In genomic region chr2:177683473-177684069, GRCh38 we compare ENCODE assay signal across 25 cellular contexts.
"Had no signal": no experiment of that assay in that cellular context is flagged by ENCODE, and none has a peak within 500 bp of the region (broad histone marks: within the 10 kb centered on the region; RNA-seq: fewer than 3 reads in every experiment).

No MANE protein-coding gene starts in this region.

- H3K27ac Mint-ChIP-seq: natural killer cell; stimulated activated naive B cell treated with anti-CD40 and anti-IgM and Interleukin-4, amounts not matched to agents 10 μg/mL and 1 μg/mL and 100 μg/mL, for 72 hours had no signal

- H3K9me3 ChIP-seq: left lung, lower lobe of right lung, ovary, right atrium auricular region, stomach, suprapubic skin, thoracic aorta, tibial artery, upper lobe of right lung had no signal

- H3K27me3 Mint-ChIP-seq: naive B cell; progenitor cell of endocrine pancreas; stimulated activated naive B cell treated with anti-CD40 and anti-IgM and Interleukin-4, amounts not matched to agents 10 μg/mL and 1 μg/mL and 100 μg/mL, for 72 hours had no signal

- H3K27ac ChIP-seq: left lung, lower lobe of right lung, ovary, right atrium auricular region, skin epidermis, stomach, suprapubic skin, thoracic aorta, tibial artery, upper lobe of right lung had no signal

- DNase-seq: hippocampal formation; kidney glomerular epithelial cell; left cardiac atrium; left lung; lower lobe of right lung; mammary epithelial cell; naive B cell; natural killer cell; ovary; stimulated activated CD4-positive, alpha-beta T cell treated with anti-CD3 and anti-CD28 coated beads, Interleukin-12 subunit alpha, Interleukin-12 subunit beta, amount 100 ng/mL, for 4 hours; stimulated activated CD4-positive, alpha-beta T cell treated with anti-CD3 and anti-CD28 coated beads, Interleukin-15, amount 100 ng/mL, for 24 hours; stimulated activated CD4-positive, alpha-beta T cell treated with anti-CD3 and anti-CD28 coated beads, Interleukin-2, amount 100 ng/mL, for 24 hours; stimulated activated CD4-positive, alpha-beta T cell treated with anti-CD3 and anti-CD28 coated beads, Interleukin-4, amount 100 ng/mL, for 1 hour; stimulated activated naive B cell treated with anti-CD40 and anti-IgM and Interleukin-4, amounts not matched to agents 10 μg/mL and 1 μg/mL and 100 μg/mL, for 72 hours; stimulated activated naive CD8-positive, alpha-beta T cell treated with anti-CD3 and anti-CD28 coated beads, Interleukin-15, Interleukin-2, amounts not matched to agents 100 U/mL and 50 U/mL, for 24 hours; stomach; tibial artery; trophoblast cell; upper lobe of right lung had no signal

- H3K36me3 ChIP-seq: left lung, lower lobe of right lung, ovary, right atrium auricular region, stomach, suprapubic skin, thoracic aorta, tibial artery, upper lobe of right lung had no signal

- H3K4me3 Mint-ChIP-seq: naive B cell; natural killer cell; stimulated activated naive B cell treated with anti-CD40 and anti-IgM and Interleukin-4, amounts not matched to agents 10 μg/mL and 1 μg/mL and 100 μg/mL, for 72 hours had no signal

- H3K4me1 Mint-ChIP-seq: naive B cell; natural killer cell; stimulated activated naive B cell treated with anti-CD40 and anti-IgM and Interleukin-4, amounts not matched to agents 10 μg/mL and 1 μg/mL and 100 μg/mL, for 72 hours had no signal

- H3K9me3 Mint-ChIP-seq: naive B cell; natural killer cell; stimulated activated naive B cell treated with anti-CD40 and anti-IgM and Interleukin-4, amounts not matched to agents 10 μg/mL and 1 μg/mL and 100 μg/mL, for 72 hours had no signal

- H3K36me3 Mint-ChIP-seq: natural killer cell; stimulated activated naive B cell treated with anti-CD40 and anti-IgM and Interleukin-4, amounts not matched to agents 10 μg/mL and 1 μg/mL and 100 μg/mL, for 72 hours had no signal

- H3K4me3 ChIP-seq: left lung, lower lobe of right lung, ovary, right atrium auricular region, skin epidermis, stomach, suprapubic skin, thoracic aorta, tibial artery, upper lobe of right lung had no signal

- H3K27me3 ChIP-seq: left lung, ovary, right atrium auricular region, stomach, suprapubic skin, tibial artery, upper lobe of right lung had no signal

- ATAC-seq: left cardiac atrium; left lung; lower lobe of right lung; natural killer cell; sciatic nerve; stimulated activated naive B cell treated with anti-CD40 and anti-IgM and Interleukin-4, amounts not matched to agents 10 μg/mL and 1 μg/mL and 100 μg/mL, for 72 hours; stimulated activated naive CD8-positive, alpha-beta T cell treated with anti-CD3 and anti-CD28 coated beads, Interleukin-15, Interleukin-2, amounts not matched to agents 100 U/mL and 50 U/mL, for 24 hours; upper lobe of right lung had no signal
